ENCODE assay signal across 12 cellular contexts in genomic region chr1:157269656-157270375, GRCh38.
A peak's percentile ranks its signal among the peaks of the same experiment; 100 is the strongest.
DNase-seq lines count a peak whose midpoint lies in the region; ATAC-seq and FAIRE-seq lines count a peak whose summit lies in the region.
"Had no signal": no experiment of that assay in that cellular context is flagged by ENCODE, and none has a peak within 500 bp of the region (broad histone marks: within the 10 kb centered on the region; RNA-seq: fewer than 3 reads in every experiment).

No MANE protein-coding gene starts in this region.

- ATAC-seq in GM21390 (IDR thresholded peaks at IDR 0.05; ENCODE audit: unreplicated experiment) (peak; percentile 69), HG03378 (IDR thresholded peaks at IDR 0.05; ENCODE audit: unreplicated experiment) (peak; percentile 79)
- ATAC-seq: left cardiac atrium had no signal

- DNase-seq in GM18507 (ENCODE audit: extremely low spot score, insufficient read length, low read depth) (peak; percentile 25), islet precursor cell (peak; percentile 36), T-helper 2 cell (no peak), T1000 (lab: John Stamatoyannopoulos, UW) (no peak), foreskin melanocyte (no peak)
- no peak for DNase-seq in stimulated activated CD4-positive, alpha-beta T cell treated with anti-CD3 and anti-CD28 coated beads, Interleukin-1b, Interleukin-23, amount 100 ng/mL, for 48 hours
- DNase-seq: adrenal gland, left cardiac atrium, NCI-H1092 treated with DMSO at 0.1 percent for 48 hours had no signal

- peak; percentile 94 for FAIRE-seq in GM18507 (lab: Jason Lieb, UNC)
- FAIRE-seq: G401.6 had no signal

Comparison
In these comparisons a context has a peak if more than half of its experiments do, and no peak if none do; other contexts are left out.
1. DNase-seq: peak in GM18507 (single experiment) and islet precursor cell (single experiment); none in stimulated activated CD4-positive, alpha-beta T cell treated with anti-CD3 and anti-CD28 coated beads, Interleukin-1b, Interleukin-23, amount 100 ng/mL, for 48 hours (single experiment), T-helper 2 cell (0 of 5), T1000 (single experiment) and foreskin melanocyte (single experiment).